In genomic region chr1:16713480-16713879, GRCh38 we compare ENCODE assay signal across 10 cellular contexts. TPM values are rescaled to one million over a fixed set of nuclear protein-coding genes. Genes with fewer than 3 reads are reported as not detected.
"Had no signal": no experiment of that assay in that cellular context is flagged by ENCODE, and none has a peak within 500 bp of the region (broad histone marks: within the 10 kb centered on the region; RNA-seq: fewer than 3 reads in every experiment).

No MANE protein-coding gene starts in this region.

RNA-seq across cellular contexts. Expression of gene RNU1-4, which starts 26.8 kb away (rescaled TPM):
- total RNA-seq: osteoblast, right atrium auricular region had no signal
- polyA plus RNA-seq: neural cell, ovary, pancreas, psoas muscle, right cardiac atrium, sigmoid colon, small intestine, spleen had no signal

RNA-seq across cellular contexts. Expression of gene RNU1-3, which starts 46.7 kb away (rescaled TPM):
- total RNA-seq: osteoblast, right atrium auricular region had no signal
- polyA plus RNA-seq: neural cell, ovary, pancreas, psoas muscle, right cardiac atrium, sigmoid colon, small intestine, spleen had no signal
